Comparison of ENCODE assay signal across 19 cellular contexts in the genomic region with DNA sequence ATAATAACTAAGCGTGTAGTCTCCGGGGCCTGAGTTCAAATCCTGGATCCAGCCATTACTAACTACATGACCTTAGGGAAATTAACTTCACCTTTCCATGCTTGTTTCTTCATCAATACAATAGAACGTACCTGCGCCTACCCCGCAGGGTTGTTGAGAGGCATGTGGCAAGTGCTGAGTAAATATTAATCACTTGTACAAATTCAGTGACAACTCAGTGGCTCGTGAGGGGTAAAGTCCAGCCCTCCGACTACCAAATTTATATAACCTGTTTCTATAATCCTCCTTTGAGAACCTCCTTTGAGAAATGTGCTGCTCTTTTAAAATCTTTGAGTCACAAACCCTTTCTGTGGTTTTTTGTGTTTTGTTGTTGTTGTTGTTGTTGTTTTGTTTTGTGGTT. TPM values are rescaled to one million over a fixed set of nuclear protein-coding genes. Genes with fewer than 3 reads are reported as not detected.
"Had no signal": no experiment of that assay in that cellular context is flagged by ENCODE, and none has a peak within 500 bp of the region (broad histone marks: within the 10 kb centered on the region; RNA-seq: fewer than 3 reads in every experiment).

No MANE protein-coding gene starts in this region.

- H3K4me3 Mint-ChIP-seq: endodermal cell; naive thymus-derived CD8-positive, alpha-beta T cell; neural crest cell; type B pancreatic cell had no signal

- H3K27me3 ChIP-seq: foreskin keratinocyte, right atrium auricular region had no signal

- H3K4me3 ChIP-seq: mucosa of descending colon, right atrium auricular region, stomach had no signal

- H3K36me3 Mint-ChIP-seq: naive thymus-derived CD8-positive, alpha-beta T cell; type B pancreatic cell had no signal

- H3K36me3 ChIP-seq: right atrium auricular region had no signal

- DNase-seq: dermis blood vessel endothelial cell; effector CD4-positive, alpha-beta T cell; endodermal cell; erythroblast; foreskin keratinocyte; kidney; left colon; mammary epithelial cell; mucosa of descending colon; naive thymus-derived CD8-positive, alpha-beta T cell; posterior cingulate gyrus; small intestine; stimulated activated CD4-positive, alpha-beta T cell treated with anti-CD3 and anti-CD28 coated beads, Interleukin-12 subunit alpha, Interleukin-12 subunit beta, amount 100 ng/mL, for 4 hours; stimulated activated naive CD4-positive, alpha-beta T cell; stomach; substantia nigra had no signal

- H3K27ac ChIP-seq: foreskin keratinocyte, right atrium auricular region, stomach had no signal

- H3K9me3 ChIP-seq: mucosa of descending colon, right atrium auricular region, stomach had no signal

- H3K9me3 Mint-ChIP-seq: endodermal cell; naive thymus-derived CD8-positive, alpha-beta T cell; neural crest cell; type B pancreatic cell had no signal

- H3K27ac Mint-ChIP-seq: endodermal cell; naive thymus-derived CD8-positive, alpha-beta T cell; type B pancreatic cell had no signal

- ATAC-seq: foreskin keratinocyte; left colon; mucosa of descending colon; naive thymus-derived CD8-positive, alpha-beta T cell had no signal

RNA-seq across cellular contexts. Expression of gene FEZ1, which starts 49.8 kb away (rescaled TPM):
- total RNA-seq: naive thymus-derived CD8-positive, alpha-beta T cell had no signal
